5 cellular contexts compared by ENCODE assay signal in the genomic region with DNA sequence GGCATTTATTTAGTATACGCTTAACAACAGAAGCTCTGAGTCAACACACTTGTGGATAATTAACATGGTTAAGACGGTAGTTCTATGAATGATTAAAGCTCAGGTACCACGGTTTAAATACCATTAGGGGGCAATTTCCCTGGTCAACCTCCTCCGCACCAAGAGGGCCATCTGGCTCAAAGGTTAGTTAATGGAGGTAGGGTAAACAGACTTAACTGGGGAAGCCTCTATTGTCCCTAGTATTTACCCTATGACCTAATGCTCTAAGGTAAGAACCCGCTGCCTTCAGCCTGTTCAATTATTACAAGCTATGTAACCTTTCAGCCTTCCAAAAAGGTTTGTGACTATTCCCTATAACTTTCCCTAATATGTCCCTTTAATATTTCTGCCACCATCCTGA. TPM values are rescaled to one million over a fixed set of nuclear protein-coding genes. Genes with fewer than 3 reads are reported as not detected.
"Had no signal": no experiment of that assay in that cellular context is flagged by ENCODE, and none has a peak within 500 bp of the region (broad histone marks: within the 10 kb centered on the region; RNA-seq: fewer than 3 reads in every experiment).

No MANE protein-coding gene starts in this region.

RNA-seq across cellular contexts. Expression of a gene that starts 8.6 kb away (rescaled TPM):
- total RNA-seq: HT-29, RPMI7951, SK-MEL-5 had no signal

RNA-seq across cellular contexts. Expression of a gene that starts 46.9 kb away (rescaled TPM):
- total RNA-seq: HT-29, IMR-90, PC-9, RPMI7951, SK-MEL-5 had no signal
